8 cellular contexts compared by ENCODE assay signal in genomic region chr9:136363106-136363605, GRCh38. TPM values are rescaled to one million over a fixed set of nuclear protein-coding genes. Genes with fewer than 3 reads are reported as not detected.
DNase-seq lines count a peak whose midpoint lies in the region; ATAC-seq lines count a peak whose summit lies in the region.

No MANE protein-coding gene starts in this region.

- ATAC-seq in GM19025 (IDR thresholded peaks at IDR 0.05; ENCODE audit: low read depth, unreplicated experiment): peak; percentile 77
- ATAC-seq in HG03196 (IDR thresholded peaks at IDR 0.05; ENCODE audit: unreplicated experiment): peak; percentile 67

- peak; percentile 99 for DNase-seq in AG20443 (ENCODE audit: low spot score)
- peak; percentile 78 for DNase-seq in NCI-H226
- peak; percentile 97 for DNase-seq in activated CD4-positive, alpha-beta T cell treated with anti-CD3 and anti-CD28 coated beads for 24 hours (ENCODE audit: low read depth in 2 of 2)
- peak; percentile 100 for DNase-seq in cerebellum (ENCODE audit: low spot score)
- peak; percentile 95 for DNase-seq in kidney tubule cell (ENCODE audit: low spot score)
- DNase-seq in stimulated activated CD4-positive, alpha-beta T cell treated with anti-CD3 and anti-CD28 coated beads, Interleukin-1b, Interleukin-23, amount 100 ng/mL, for 24 hours (ENCODE audit: low read depth in 4 of 4, low spot score in 1 of 4): peak; percentile 88 to 98 (median 96)

RNA-seq across cellular contexts. Expression of gene DNLZ, which starts 0.4 kb away (rescaled TPM):
- 6.5 TPM for total RNA-seq in cerebellum

RNA-seq across cellular contexts. Expression of gene CARD9, which starts 10.3 kb away (rescaled TPM):
- total RNA-seq in cerebellum: 1.9 TPM

RNA-seq across cellular contexts. Expression of gene GPSM1, which starts 35.8 kb away (rescaled TPM):
- total RNA-seq in cerebellum: 48.0 TPM

RNA-seq across cellular contexts. Expression of gene SNAPC4, which starts 36.8 kb away (rescaled TPM):
- 6.3 TPM for total RNA-seq in cerebellum

RNA-seq across cellular contexts. Expression of gene ENTR1, which starts 47.3 kb away (rescaled TPM):
- total RNA-seq in cerebellum: 18.3 TPM

Comparison
In these comparisons a context has a peak if more than half of its experiments do, and no peak if none do; other contexts are left out.
1. Peak in every context shown above with its lines: DNase-seq and ATAC-seq.